Comparison of ENCODE assay signal across 10 cellular contexts in genomic region chr6:44221961-44222335, GRCh38. TPM values are rescaled to one million over a fixed set of nuclear protein-coding genes. Genes with fewer than 3 reads are reported as not detected.
DNase-seq lines count a peak whose midpoint lies in the region; ATAC-seq, FAIRE-seq and TF ChIP-seq lines count a peak whose summit lies in the region.
"Had no signal": no experiment of that assay in that cellular context is flagged by ENCODE, and none has a peak within 500 bp of the region (broad histone marks: within the 10 kb centered on the region; RNA-seq: fewer than 3 reads in every experiment).

No MANE protein-coding gene starts in this region.

- H4K8ac ChIP-seq in mesendoderm (ENCODE audit: low read depth, low read length) = no peak overlapping the region

- H3K36me3 ChIP-seq in adrenal gland (replicated peaks in 1 of 2) = no peaks in the 10 kb centered on the region
- H3K36me3 ChIP-seq in mesendoderm (ENCODE audit: control insufficient read depth, insufficient read depth, low read length) = no peaks in the 10 kb centered on the region
- no peaks in the 10 kb centered on the region for H3K36me3 ChIP-seq in tibial artery

- CTCF ChIA-PET in activated naive CD4-positive, alpha-beta T cell treated with anti-CD3 and anti-CD28 coated beads, Interleukin-2, amount 10 ng/mL, durations not matched to agents 7 days and 5 days (lab: Charles Lee) = interaction anchor here (0.7 to 5.4 kb wide), 10 partner anchors 10 to 105 kb away, joined by 3 to 30 read pairs (median 5); partner anchors contain the start of gene SLC35B2

- no peak overlapping the region for H2BK15ac ChIP-seq in mesendoderm (replicated peaks; ENCODE audit: low read depth)

- H3K9ac ChIP-seq in mesendoderm (ENCODE audit: low read length) = peak overlapping the region; percentile 34

- 57 to 85% (median 76%) methylated on average over 2 of the region's 2 CpGs for WGBS in adrenal gland, 4 donors
- no CpG with 5 or more reads among the region's 2 CpGs for WGBS in mesendoderm (ENCODE audit: extremely low coverage, insufficient coverage, low lambda C conversion rate)

- H3K27me3 Mint-ChIP-seq in activated naive CD4-positive, alpha-beta T cell treated with anti-CD3 and anti-CD28 coated beads, Interleukin-2, amount 10 ng/mL, durations not matched to agents 7 days and 5 days = peaks cover 48% of the 10 kb centered on the region

- peak overlapping the region; percentile 69 for H3K56ac ChIP-seq in mesendoderm (ENCODE audit: low read length)

- no peak for ATAC-seq in GM21528 (IDR thresholded peaks at IDR 0.05; ENCODE audit: low FRiP score, unreplicated experiment)

- H3K9me3 ChIP-seq in adrenal gland (replicated peaks in 1 of 3) = no peaks in the 10 kb centered on the region
- H3K9me3 ChIP-seq in tibial artery = no peaks in the 10 kb centered on the region

- no peaks in the 10 kb centered on the region for H3K9me3 Mint-ChIP-seq in activated naive CD4-positive, alpha-beta T cell treated with anti-CD3 and anti-CD28 coated beads, Interleukin-2, amount 10 ng/mL, durations not matched to agents 7 days and 5 days

- no peak overlapping the region for H2BK5ac ChIP-seq in mesendoderm (ENCODE audit: low read length)

- H3K27ac Mint-ChIP-seq in activated naive CD4-positive, alpha-beta T cell treated with anti-CD3 and anti-CD28 coated beads, Interleukin-2, amount 10 ng/mL, durations not matched to agents 7 days and 5 days = no peak overlapping the region

- H3K4me1 Mint-ChIP-seq in activated naive CD4-positive, alpha-beta T cell treated with anti-CD3 and anti-CD28 coated beads, Interleukin-2, amount 10 ng/mL, durations not matched to agents 7 days and 5 days = peaks cover 46% of the 10 kb centered on the region

- no peak overlapping the region for H3K4ac ChIP-seq in mesendoderm (ENCODE audit: low read depth, low read length)

- no peak overlapping the region for H3K4me2 ChIP-seq in mesendoderm (ENCODE audit: low read length)

- H3K27ac ChIP-seq in adrenal gland (peak overlapping the region; percentile 76 to 91 (median 89)), mesendoderm (ENCODE audit: low read depth, low read length) (no peak overlapping the region), tibial artery (peak overlapping the region; percentile 97 to 99)

- intact Hi-C loops in adrenal gland (cut with DNase I) (no loop called here), tibial artery (cut with DNase I; ENCODE audit: low total_unique reads) (no loop called here)

- no peak overlapping the region for H2BK120ac ChIP-seq in mesendoderm (ENCODE audit: low read depth, low read length)

- peaks cover 57 to 90% of the 10 kb centered on the region in 2 donors for H3K4me1 ChIP-seq in adrenal gland (replicated peaks in 1 of 2)
- H3K4me1 ChIP-seq in mesendoderm (ENCODE audit: control insufficient read depth, low read depth, low read length) = peaks cover 26% of the 10 kb centered on the region
- H3K4me1 ChIP-seq in tibial artery = peaks cover 0 to 92% (median 77%) of the 10 kb centered on the region in 4 donors

- no peak for FAIRE-seq in HTR-8/SVneo (lab: Jason Lieb, UNC)

- H3K23ac ChIP-seq in mesendoderm (ENCODE audit: low read length) = no peak overlapping the region

- DNase-seq in activated naive CD4-positive, alpha-beta T cell treated with anti-CD3 and anti-CD28 coated beads, Interleukin-2, amount 10 ng/mL, durations not matched to agents 7 days and 5 days = no peak
- DNase-seq in activated naive CD4-positive, alpha-beta T cell treated with Interleukin-2 at 50 U/mL for 16 hours = no peak
- DNase-seq in adrenal gland (no peak), mesendoderm (no peak), tibial artery (no peak), DMS79 (lab: John Stamatoyannopoulos, UW) (no peak), HTR-8/SVneo (ENCODE audit: insufficient read length, low spot score) (no peak)

- H3K27me3 ChIP-seq in adrenal gland = no peaks in the 10 kb centered on the region
- H3K27me3 ChIP-seq in mesendoderm (ENCODE audit: insufficient read depth, low read length, poor library complexity) = no peaks in the 10 kb centered on the region
- no peaks in the 10 kb centered on the region for H3K27me3 ChIP-seq in tibial artery

- peak overlapping the region in 1 of 4 donors; percentile 10 for H3K4me3 ChIP-seq in adrenal gland
- H3K4me3 ChIP-seq in mesendoderm (ENCODE audit: low read length) = no peak overlapping the region
- H3K4me3 ChIP-seq in tibial artery = peak overlapping the region; percentile 62 to 63

- no peak overlapping the region for H4K5ac ChIP-seq in mesendoderm (ENCODE audit: low read length)

- peaks cover 10% of the 10 kb centered on the region for H3K79me2 ChIP-seq in mesendoderm (ENCODE audit: control insufficient read depth, insufficient read depth, low read length)

- H3K4me3 Mint-ChIP-seq in activated naive CD4-positive, alpha-beta T cell treated with anti-CD3 and anti-CD28 coated beads, Interleukin-2, amount 10 ng/mL, durations not matched to agents 7 days and 5 days = peak overlapping the region; percentile 23

- H3K18ac ChIP-seq in mesendoderm (ENCODE audit: low read length) = peak overlapping the region; percentile 8

- TF ChIP-seq POLR2A in adrenal gland (IDR thresholded peaks at IDR 0.05) = no peak

- H2AK5ac ChIP-seq in mesendoderm (ENCODE audit: low read length) = peak overlapping the region; percentile 86

- TF ChIP-seq CTCF in adrenal gland (IDR thresholded peaks at IDR 0.05) = no peak
- TF ChIP-seq CTCF in tibial artery (IDR thresholded peaks at IDR 0.05) = no peak

- H3K79me1 ChIP-seq in mesendoderm (ENCODE audit: low read length) = peaks cover 3% of the 10 kb centered on the region

- H3K36me3 Mint-ChIP-seq in activated naive CD4-positive, alpha-beta T cell treated with anti-CD3 and anti-CD28 coated beads, Interleukin-2, amount 10 ng/mL, durations not matched to agents 7 days and 5 days = no peaks in the 10 kb centered on the region

RNA-seq across cellular contexts. Expression of gene SLC29A1, which starts 1.4 kb away (rescaled TPM):
- total RNA-seq in adrenal gland = 100 to 1,000 TPM; 104 to 356 (median 186) TPM
- 100 to 1,000 TPM in 2 of 3 donors, 10 to 100 TPM in 1; 51.9 to 113 (median 108) TPM for polyA plus RNA-seq in adrenal gland
- 76.7 TPM for polyA plus RNA-seq in mesendoderm (2013, experiment 1 of 2)
- 79.0 TPM for polyA plus RNA-seq in mesendoderm (2013, experiment 2 of 2)

RNA-seq across cellular contexts. Expression of gene MYMX, which starts 5.2 kb away (rescaled TPM):
- under 1 TPM in 1 of 8 donors, not detected in 7; 0.39 TPM for total RNA-seq in adrenal gland
- under 1 TPM in 1 of 3 donors, not detected in 2; 0.94 TPM for polyA plus RNA-seq in adrenal gland
- 0.97 TPM for polyA plus RNA-seq in mesendoderm (2013, experiment 1 of 2)
- 0.98 TPM for polyA plus RNA-seq in mesendoderm (2013, experiment 2 of 2)
- total RNA-seq: activated CD8-positive, alpha-beta memory T cell treated with anti-CD3 and anti-CD28 coated beads for 36 hours; left lobe of liver had no signal

RNA-seq across cellular contexts. Expression of gene HSP90AB1, which starts 25.0 kb away (rescaled TPM):
- total RNA-seq in adrenal gland = 1,000 to 10,000 TPM in 3 of 8 donors, 100 to 1,000 TPM in 5; 692 to 1,293 (median 857) TPM
- 1,000 to 10,000 TPM in 1 of 3 donors, 100 to 1,000 TPM in 2; 275 to 2,249 (median 420) TPM for polyA plus RNA-seq in adrenal gland
- 2,015 TPM for polyA plus RNA-seq in mesendoderm (2013, experiment 1 of 2)
- 2,012 TPM for polyA plus RNA-seq in mesendoderm (2013, experiment 2 of 2)

RNA-seq across cellular contexts. Expression of gene SLC35B2, which starts 35.4 kb away (rescaled TPM):
- 10 to 100 TPM; 48.5 to 79.8 (median 63.5) TPM for total RNA-seq in adrenal gland
- polyA plus RNA-seq in adrenal gland = 10 to 100 TPM; 12.7 to 37.5 (median 19.3) TPM
- 18.8 TPM for polyA plus RNA-seq in mesendoderm (2013, experiment 1 of 2)
- polyA plus RNA-seq in mesendoderm (2013, experiment 2 of 2) = 16.7 TPM

RNA-seq across cellular contexts. Expression of gene NFKBIE, which starts 43.4 kb away (rescaled TPM):
- 10 to 100 TPM in 5 of 8 donors, 1 to 10 TPM in 3; 4.8 to 31.2 (median 10.5) TPM for total RNA-seq in adrenal gland
- 10 to 100 TPM in 2 of 3 donors, 1 to 10 TPM in 1; 5.8 to 17.0 (median 10.5) TPM for polyA plus RNA-seq in adrenal gland
- 4.8 TPM for polyA plus RNA-seq in mesendoderm (2013, experiment 1 of 2)
- polyA plus RNA-seq in mesendoderm (2013, experiment 2 of 2) = 5.4 TPM
